Comparison of ENCODE assay signal across 15 cellular contexts in the genomic region with DNA sequence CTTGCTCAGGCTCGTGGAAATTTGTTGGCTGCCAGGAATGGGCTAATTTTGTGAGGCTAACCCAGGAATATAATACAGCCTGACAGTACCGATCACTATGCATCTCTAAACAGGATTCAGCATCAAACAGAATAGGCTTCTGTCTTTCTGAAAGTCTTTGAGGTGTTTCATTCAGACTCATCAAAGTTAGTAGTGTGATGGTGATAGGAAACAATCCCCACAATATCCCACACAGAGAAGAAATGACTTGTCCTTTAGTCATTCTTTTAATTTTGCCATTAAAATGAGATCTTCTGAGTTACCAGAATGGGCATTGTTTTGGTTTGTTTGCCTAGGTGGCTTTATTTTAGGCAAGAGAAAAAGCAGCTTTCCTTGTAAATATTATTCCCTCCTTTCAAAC. TPM values are rescaled to one million over a fixed set of nuclear protein-coding genes. Genes with fewer than 3 reads are reported as not detected.
DNase-seq lines count a peak whose midpoint lies in the region; ATAC-seq and TF ChIP-seq lines count a peak whose summit lies in the region.
"Had no signal": no experiment of that assay in that cellular context is flagged by ENCODE, and none has a peak within 500 bp of the region (broad histone marks: within the 10 kb centered on the region; RNA-seq: fewer than 3 reads in every experiment).

No MANE protein-coding gene starts in this region.

- no peak for TF ChIP-seq CTCF in PC-3 (conservative IDR thresholded peaks at IDR 0.05; ENCODE audit: low read depth, low read length)
- TF ChIP-seq CTCF in esophagus muscularis mucosa (IDR thresholded peaks at IDR 0.05): no peak
- TF ChIP-seq CTCF in vagina (IDR thresholded peaks at IDR 0.05): no peak

- peaks cover 2% of the 10 kb centered on the region for H3K4me1 Mint-ChIP-seq in activated CD4-positive, alpha-beta T cell treated with anti-CD3 and anti-CD28 coated beads for 36 hours

- 70% methylated on average over 2 of the region's 2 CpGs for WGBS in esophagus muscularis mucosa

- H3K27ac Mint-ChIP-seq in activated CD4-positive, alpha-beta T cell treated with anti-CD3 and anti-CD28 coated beads for 36 hours: no peak overlapping the region
- H3K27ac Mint-ChIP-seq: CD8-positive, alpha-beta memory T cell had no signal

- POLR2A ChIA-PET in activated CD4-positive, alpha-beta T cell treated with anti-CD3 and anti-CD28 coated beads for 36 hours (lab: Charles Lee): no interaction called here
- POLR2A ChIA-PET in PC-3 (lab: Charles Lee; ENCODE audit: unreplicated experiment): no interaction called here

- H4K20me1 ChIP-seq in PC-3 (ENCODE audit: low read length): no peaks in the 10 kb centered on the region

- TF ChIP-seq POLR2A in esophagus muscularis mucosa (IDR thresholded peaks at IDR 0.05; ENCODE audit: low read depth) (no peak), vagina (IDR thresholded peaks at IDR 0.05) (no peak)

- H3K9me3 Mint-ChIP-seq in activated CD4-positive, alpha-beta T cell treated with anti-CD3 and anti-CD28 coated beads for 36 hours (ENCODE audit: low read depth): no peaks in the 10 kb centered on the region
- H3K9me3 Mint-ChIP-seq: CD8-positive, alpha-beta memory T cell had no signal

- no peak for TF ChIP-seq EP300 in esophagus muscularis mucosa (IDR thresholded peaks at IDR 0.05)

- ATAC-seq in activated CD4-positive, alpha-beta T cell treated with anti-CD3 and anti-CD28 coated beads for 36 hours: peak; percentile 23
- ATAC-seq in PC-3 (peak; percentile 75), GM18517 (IDR thresholded peaks at IDR 0.05; ENCODE audit: unreplicated experiment) (no peak)

- H3K27me3 ChIP-seq in PC-3 (ENCODE audit: low read length) (no peaks in the 10 kb centered on the region), esophagus muscularis mucosa (no peaks in the 10 kb centered on the region), stomach smooth muscle (ENCODE audit: control insufficient read depth in 1 of 2, insufficient read depth in 2 of 2, low read length in 2 of 2) (no peaks in the 10 kb centered on the region), vagina (no peaks in the 10 kb centered on the region)

- H2AFZ ChIP-seq in PC-3 (ENCODE audit: low read length): no peak overlapping the region

- no peak overlapping the region for H3K4me2 ChIP-seq in PC-3 (ENCODE audit: low read length)

- H3K27ac ChIP-seq in PC-3 (ENCODE audit: low read length) (no peak overlapping the region), esophagus muscularis mucosa (replicated peaks in 1 of 4) (peak overlapping the region in 3 of 4 donors; percentile 10 to 16 (median 12)), stomach smooth muscle (ENCODE audit: low read length) (peak overlapping the region; percentile 13), vagina (no peak overlapping the region)
- H3K27ac ChIP-seq: 22Rv1 had no signal

- CTCF ChIA-PET in activated CD4-positive, alpha-beta T cell treated with anti-CD3 and anti-CD28 coated beads for 36 hours (lab: Charles Lee): interaction anchor here (3.6 kb wide), 1 partner anchor 22 kb away, joined by 22 read pairs; no protein-coding TSS in a partner anchor
- CTCF ChIA-PET in PC-3 (lab: Charles Lee): no interaction called here

- DNase-seq in activated CD4-positive, alpha-beta T cell treated with anti-CD3 and anti-CD28 coated beads for 36 hours: no peak
- no peak for DNase-seq in activated CD4-positive, alpha-beta T cell treated with anti-CD3 and anti-CD28 coated beads for 1 hour
- DNase-seq in PC-3: peak; percentile 10
- no peak for DNase-seq in esophagus muscularis mucosa (ENCODE audit: extremely low spot score)
- DNase-seq in vagina (ENCODE audit: extremely low spot score in 2 of 2): no peak
- DNase-seq in occipital lobe (lab: John Stamatoyannopoulos, UW): no peak
- DNase-seq: Caco-2; CD8-positive, alpha-beta memory T cell; DND-41; GDM1; H7; IMR-90 had no signal

- BruUV-seq in PC-3 (replicated peaks; lab: Mats Ljungman, UMichigan): no TSS peak

- H3K36me3 ChIP-seq in PC-3 (ENCODE audit: low read depth, low read length) (no peaks in the 10 kb centered on the region), esophagus muscularis mucosa (peaks cover 83 to 99% (median 91%) of the 10 kb centered on the region in 4 donors), stomach smooth muscle (ENCODE audit: control insufficient read depth in 2 of 2, insufficient read depth in 2 of 2, low read length in 2 of 2) (peaks cover 72 to 78% of the 10 kb centered on the region in 2 donors), vagina (peaks cover 0 to 53% of the 10 kb centered on the region in 2 donors)

- H3K4me3 Mint-ChIP-seq in activated CD4-positive, alpha-beta T cell treated with anti-CD3 and anti-CD28 coated beads for 36 hours: no peak overlapping the region
- H3K4me3 Mint-ChIP-seq: CD8-positive, alpha-beta memory T cell had no signal

- peaks cover 2% of the 10 kb centered on the region for H3K27me3 Mint-ChIP-seq in activated CD4-positive, alpha-beta T cell treated with anti-CD3 and anti-CD28 coated beads for 36 hours

- H3K36me3 Mint-ChIP-seq in activated CD4-positive, alpha-beta T cell treated with anti-CD3 and anti-CD28 coated beads for 36 hours (ENCODE audit: low read depth): no peaks in the 10 kb centered on the region
- H3K36me3 Mint-ChIP-seq: CD8-positive, alpha-beta memory T cell had no signal

- no peaks in the 10 kb centered on the region for H3K79me2 ChIP-seq in PC-3 (ENCODE audit: low read length)

- no peaks in the 10 kb centered on the region for H3F3A ChIP-seq in PC-3 (ENCODE audit: low read length, unreplicated experiment)

- H3K9me3 ChIP-seq in PC-3 (ENCODE audit: low read length) (no peaks in the 10 kb centered on the region), esophagus muscularis mucosa (no peaks in the 10 kb centered on the region), stomach smooth muscle (ENCODE audit: control insufficient read depth in 2 of 2, low read length in 2 of 2) (no peaks in the 10 kb centered on the region), vagina (no peaks in the 10 kb centered on the region)
- H3K9me3 ChIP-seq: Caco-2 had no signal

- no peak overlapping the region for H3K4me3 ChIP-seq in PC-3 (ENCODE audit: low read length)
- H3K4me3 ChIP-seq in esophagus muscularis mucosa: no peak overlapping the region
- H3K4me3 ChIP-seq in stomach smooth muscle (ENCODE audit: low read length in 2 of 2): no peak overlapping the region
- H3K4me3 ChIP-seq in vagina: no peak overlapping the region

- intact Hi-C loops in activated CD4-positive, alpha-beta T cell treated with anti-CD3 and anti-CD28 coated beads for 36 hours (cut with DNase I, micrococcal nuclease): no loop called here
- intact Hi-C loops in PC-3 (cut with micrococcal nuclease): no loop called here
- intact Hi-C loops in esophagus muscularis mucosa (cut with DNase I): no loop called here
- intact Hi-C loops in vagina (cut with DNase I): loop anchor here (1.0 kb wide), 1 partner anchor 45 kb away; no protein-coding TSS in a partner anchor

- H3K4me1 ChIP-seq in PC-3 (ENCODE audit: insufficient read depth, low read length) (no peaks in the 10 kb centered on the region), esophagus muscularis mucosa (peaks cover 6 to 19% (median 13%) of the 10 kb centered on the region in 4 donors), stomach smooth muscle (ENCODE audit: control insufficient read depth, insufficient read depth, low read length) (no peaks in the 10 kb centered on the region), vagina (no peaks in the 10 kb centered on the region)
- H3K4me1 ChIP-seq: Caco-2 had no signal

- H3K9ac ChIP-seq in PC-3 (ENCODE audit: low read length): no peak overlapping the region
- no peak overlapping the region for H3K9ac ChIP-seq in stomach smooth muscle (ENCODE audit: low read length in 2 of 2)

- H3K9me2 ChIP-seq in PC-3 (replicated peaks; ENCODE audit: low read length): no peaks in the 10 kb centered on the region

RNA-seq across cellular contexts. Expression of a gene that starts 54.3 kb away (rescaled TPM):
- total RNA-seq in activated CD4-positive, alpha-beta T cell treated with anti-CD3 and anti-CD28 coated beads for 36 hours: 1 to 10 TPM; 6.4 to 7.3 TPM
- 2.8 and 6.7 TPM in 2 replicates for total RNA-seq in PC-3 (2014; rRNA removed)
- 10 to 100 TPM; 10.6 to 23.3 (median 14.1) TPM for total RNA-seq in esophagus muscularis mucosa
- total RNA-seq in vagina: 11.0 TPM
- total RNA-seq in occipital lobe: 22.5 TPM

RNA-seq across cellular contexts. Expression of a gene that starts 54.4 kb away (rescaled TPM):
- 10 to 100 TPM; 41.8 to 44.4 TPM for total RNA-seq in activated CD4-positive, alpha-beta T cell treated with anti-CD3 and anti-CD28 coated beads for 36 hours
- 9.5 and 9.6 TPM in 2 replicates for total RNA-seq in PC-3 (2014; rRNA removed)
- 10 to 100 TPM; 15.6 to 35.3 (median 20.3) TPM for total RNA-seq in esophagus muscularis mucosa
- 38.8 TPM for total RNA-seq in vagina
- total RNA-seq in occipital lobe: 42.1 TPM

Comparison
In these comparisons a context has a peak if more than half of its experiments do, and no peak if none do; other contexts are left out.
1. H3K27ac ChIP-seq: peak in esophagus muscularis mucosa (3 of 4) and stomach smooth muscle (single experiment); none in PC-3 (single experiment) and vagina (single experiment).